In the genomic region with DNA sequence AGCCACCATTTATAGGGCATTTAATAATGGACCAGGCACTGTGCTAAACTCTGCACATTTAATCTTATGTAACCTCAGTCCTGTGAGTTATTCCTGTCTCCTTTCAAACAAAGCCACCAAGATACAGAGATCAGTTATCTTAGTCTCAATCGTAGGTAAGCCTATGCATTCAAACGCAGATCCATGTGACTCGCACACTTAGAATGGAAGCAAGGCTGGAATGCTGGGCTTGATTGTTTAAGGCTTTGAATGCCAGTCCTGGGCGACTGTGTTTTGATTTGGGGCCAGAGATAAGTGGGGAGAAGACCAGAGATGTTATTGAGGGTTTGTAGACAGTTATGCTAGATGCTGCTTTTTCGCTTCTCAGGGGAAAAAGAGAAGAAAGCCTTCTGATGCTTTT, we compare ENCODE assay signal across 17 cellular contexts. TPM values are rescaled to one million over a fixed set of nuclear protein-coding genes. Genes with fewer than 3 reads are reported as not detected.
A peak's percentile ranks its signal among the peaks of the same experiment; 100 is the strongest.
DNase-seq lines count a peak whose midpoint lies in the region; ATAC-seq and TF ChIP-seq lines count a peak whose summit lies in the region.
"Had no signal": no experiment of that assay in that cellular context is flagged by ENCODE, and none has a peak within 500 bp of the region (broad histone marks: within the 10 kb centered on the region; RNA-seq: fewer than 3 reads in every experiment).

No MANE protein-coding gene starts in this region.

- no peaks in the 10 kb centered on the region for H3K36me3 Mint-ChIP-seq in GM23338 (ENCODE audit: low read depth)
- no peaks in the 10 kb centered on the region for H3K36me3 Mint-ChIP-seq in progenitor cell of endocrine pancreas (ENCODE audit: insufficient read depth)
- H3K36me3 Mint-ChIP-seq: CD4-positive, CD25-positive, alpha-beta regulatory T cell had no signal

- TF ChIP-seq CTCF in GM23338 (conservative IDR thresholded peaks at IDR 0.05; ENCODE audit: low read depth in 2 of 2) (no peak), progenitor cell of endocrine pancreas (IDR thresholded peaks at IDR 0.05; ENCODE audit: unreplicated experiment) (no peak), GM13976 (IDR thresholded peaks at IDR 0.05; ENCODE audit: borderline replicate concordance, control extremely low read depth, extremely low read depth, insufficient read depth, missing control alignments) (no peak), RWPE1 (conservative IDR thresholded peaks at IDR 0.05; ENCODE audit: low read depth) (no peak)

- H3K9me2 ChIP-seq in GM23338 (ENCODE audit: insufficient read depth): peaks cover 7% of the 10 kb centered on the region; the same call in 1 of the 2 replicates

- H3K27ac Mint-ChIP-seq in GM23338 (peak overlapping the region; percentile 15; the same call in 1 of the 2 replicates), progenitor cell of endocrine pancreas (peak overlapping the region; percentile 62)
- H3K27ac Mint-ChIP-seq: CD4-positive, CD25-positive, alpha-beta regulatory T cell had no signal

- no peaks in the 10 kb centered on the region; the same call in 1 of the 2 replicates for H4K20me1 ChIP-seq in GM23338 (replicated peaks; ENCODE audit: insufficient read depth)

- peak overlapping the region; percentile 30 for H3K4me2 ChIP-seq in GM23338

- H3K9me3 Mint-ChIP-seq in GM23338 (no peaks in the 10 kb centered on the region), progenitor cell of endocrine pancreas (ENCODE audit: low read depth) (no peaks in the 10 kb centered on the region)

- ATAC-seq in GM23338 (peak; percentile 84), HG03280 (IDR thresholded peaks at IDR 0.05; ENCODE audit: unreplicated experiment) (no peak)
- ATAC-seq: PC-3, SK-N-SH treated with all-trans-retinoic acid at 6 μM for 48 hours had no signal

- no peaks in the 10 kb centered on the region for H3F3A ChIP-seq in GM23338 (replicated peaks; ENCODE audit: low read depth)

- peaks cover 2% of the 10 kb centered on the region for H3K27me3 Mint-ChIP-seq in GM23338 (ENCODE audit: insufficient read depth, low read depth, poor library complexity)
- no peaks in the 10 kb centered on the region for H3K27me3 Mint-ChIP-seq in progenitor cell of endocrine pancreas

- H3K79me2 ChIP-seq in GM23338 (replicated peaks; ENCODE audit: insufficient read depth): peaks cover 98% of the 10 kb centered on the region

- peaks cover 47% of the 10 kb centered on the region for H3K4me1 ChIP-seq in GM23338 (ENCODE audit: insufficient read depth)

- in situ Hi-C loops in GM13976 (cut with MboI; ENCODE audit: low sequenced_read_pairs, unreplicated experiment): no loop called here

- H3K27me3 ChIP-seq in GM23338 (ENCODE audit: insufficient read depth): no peaks in the 10 kb centered on the region

- H2AFZ ChIP-seq in GM23338: no peak overlapping the region

- H3K4me1 Mint-ChIP-seq in GM23338 (peaks cover 40% of the 10 kb centered on the region), progenitor cell of endocrine pancreas (ENCODE audit: low read depth) (peaks cover 9% of the 10 kb centered on the region)
- H3K4me1 Mint-ChIP-seq: CD4-positive, CD25-positive, alpha-beta regulatory T cell had no signal

- POLR2A ChIA-PET in RWPE1 (lab: Yijun Ruan, JAX; ENCODE audit: low non-redundant PET): no interaction called here

- CTCF ChIA-PET in RWPE1 (lab: Yijun Ruan, JAX): no interaction called here

- H3K27ac ChIP-seq in GM23338 (ENCODE audit: low read depth): peak overlapping the region; percentile 41; the same call in 1 of the 2 replicates
- no peak overlapping the region for H3K27ac ChIP-seq in RWPE1

- H3K4me3 Mint-ChIP-seq in GM23338: no peak overlapping the region
- no peak overlapping the region for H3K4me3 Mint-ChIP-seq in progenitor cell of endocrine pancreas (ENCODE audit: low read depth)
- H3K4me3 Mint-ChIP-seq: CD4-positive, CD25-positive, alpha-beta regulatory T cell had no signal

- H3K4me3 ChIP-seq in GM23338: no peak overlapping the region

- peak; percentile 66 for DNase-seq in GM23338 (ENCODE audit: low spot score)
- DNase-seq in ecto neural progenitor cell (ENCODE audit: low spot score): peak; percentile 46
- DNase-seq in iPS-NIHi7 (ENCODE audit: extremely low spot score): peak; percentile 37
- no peak for DNase-seq in progenitor cell of endocrine pancreas (ENCODE audit: low spot score, unreplicated experiment)
- no peak for DNase-seq in GM13976 (ENCODE audit: low spot score)
- DNase-seq in RWPE1 (ENCODE audit: low spot score): no peak
- DNase-seq: Calu3; CD4-positive, CD25-positive, alpha-beta regulatory T cell; DMS79; MV-4-11; NCI-H146; NCI-H226; NCI-H526 treated with DMSO at 0.1 percent for 48 hours; PC-3; Right ventricle myocardium superior had no signal

- no peaks in the 10 kb centered on the region for H3K36me3 ChIP-seq in GM23338 (ENCODE audit: insufficient read depth)

TF ChIP-seq in GM23338, 12 proteins besides CTCF, POLR2A, EP300 and RAD21 (continues in another document):
- TF ChIP-seq CREB1 (CRISPR knock-in tag; IDR thresholded peaks at IDR 0.05; ENCODE audit: low read depth): no peak
- TF ChIP-seq, protein P1, sequence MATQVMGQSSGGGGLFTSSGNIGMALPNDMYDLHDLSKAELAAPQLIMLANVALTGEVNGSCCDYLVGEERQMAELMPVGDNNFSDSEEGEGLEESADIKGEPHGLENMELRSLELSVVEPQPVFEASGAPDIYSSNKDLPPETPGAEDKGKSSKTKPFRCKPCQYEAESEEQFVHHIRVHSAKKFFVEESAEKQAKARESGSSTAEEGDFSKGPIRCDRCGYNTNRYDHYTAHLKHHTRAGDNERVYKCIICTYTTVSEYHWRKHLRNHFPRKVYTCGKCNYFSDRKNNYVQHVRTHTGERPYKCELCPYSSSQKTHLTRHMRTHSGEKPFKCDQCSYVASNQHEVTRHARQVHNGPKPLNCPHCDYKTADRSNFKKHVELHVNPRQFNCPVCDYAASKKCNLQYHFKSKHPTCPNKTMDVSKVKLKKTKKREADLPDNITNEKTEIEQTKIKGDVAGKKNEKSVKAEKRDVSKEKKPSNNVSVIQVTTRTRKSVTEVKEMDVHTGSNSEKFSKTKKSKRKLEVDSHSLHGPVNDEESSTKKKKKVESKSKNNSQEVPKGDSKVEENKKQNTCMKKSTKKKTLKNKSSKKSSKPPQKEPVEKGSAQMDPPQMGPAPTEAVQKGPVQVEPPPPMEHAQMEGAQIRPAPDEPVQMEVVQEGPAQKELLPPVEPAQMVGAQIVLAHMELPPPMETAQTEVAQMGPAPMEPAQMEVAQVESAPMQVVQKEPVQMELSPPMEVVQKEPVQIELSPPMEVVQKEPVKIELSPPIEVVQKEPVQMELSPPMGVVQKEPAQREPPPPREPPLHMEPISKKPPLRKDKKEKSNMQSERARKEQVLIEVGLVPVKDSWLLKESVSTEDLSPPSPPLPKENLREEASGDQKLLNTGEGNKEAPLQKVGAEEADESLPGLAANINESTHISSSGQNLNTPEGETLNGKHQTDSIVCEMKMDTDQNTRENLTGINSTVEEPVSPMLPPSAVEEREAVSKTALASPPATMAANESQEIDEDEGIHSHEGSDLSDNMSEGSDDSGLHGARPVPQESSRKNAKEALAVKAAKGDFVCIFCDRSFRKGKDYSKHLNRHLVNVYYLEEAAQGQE (IDR thresholded peaks at IDR 0.05; ENCODE audit: unreplicated experiment): no peak
- no peak for TF ChIP-seq POLR2AphosphoS5 (IDR thresholded peaks at IDR 0.05; ENCODE audit: low read depth)
- TF ChIP-seq ZNF114 (CRISPR knock-in tag; IDR thresholded peaks at IDR 0.05): no peak
- TF ChIP-seq STAT1 (IDR thresholded peaks at IDR 0.05; ENCODE audit: unreplicated experiment): no peak

RNA-seq across cellular contexts. Expression of a gene that starts 22.2 kb away (rescaled TPM):
- total RNA-seq in GM23338 (2014; rRNA removed; shearing (Covaris generic)): 23.7 and 25.0 TPM in 2 replicates
- polyA plus RNA-seq in GM23338 (2016; fragmentation: Nextera tagmentation; extraction: Ambion mirVana): 5.6 and 5.7 TPM in 2 replicates
- 8.9 and 10.8 TPM in 2 replicates for total RNA-seq in progenitor cell of endocrine pancreas
- polyA plus RNA-seq: CD4-positive, CD25-positive, alpha-beta regulatory T cell had no signal

Comparison
In these comparisons a context has a peak if more than half of its experiments do, and no peak if none do; other contexts are left out.
1. DNase-seq: peak in GM23338 (single experiment), ecto neural progenitor cell (single experiment) and iPS-NIHi7 (single experiment); none in progenitor cell of endocrine pancreas (single experiment), GM13976 (single experiment) and RWPE1 (single experiment).